ENCODE assay signal across 12 cellular contexts in genomic region chr12:857611-858010, GRCh38.
DNase-seq lines count a peak whose midpoint lies in the region; ATAC-seq and TF ChIP-seq lines count a peak whose summit lies in the region.
"Had no signal": no experiment of that assay in that cellular context is flagged by ENCODE, and none has a peak within 500 bp of the region (broad histone marks: within the 10 kb centered on the region; RNA-seq: fewer than 3 reads in every experiment).

No MANE protein-coding gene starts in this region.

- ATAC-seq in GM19467 (IDR thresholded peaks at IDR 0.05; ENCODE audit: unreplicated experiment) = no peak
- no peak for ATAC-seq in GM19397 (IDR thresholded peaks at IDR 0.05; ENCODE audit: unreplicated experiment)
- ATAC-seq: effector memory CD8-positive, alpha-beta T cell; lower lobe of right lung had no signal

- H3K27ac Mint-ChIP-seq in HFFc6 (peak overlapping the region; percentile 86), chondrocyte (ENCODE audit: unreplicated experiment) (peak overlapping the region; percentile 86), mesothelial cell of epicardium (no peak overlapping the region)

- peak; percentile 80 for DNase-seq in ACHN
- peak; percentile 77 for DNase-seq in HFFc6
- DNase-seq in chondrocyte (ENCODE audit: low spot score) = no peak
- peak; percentile 13 for DNase-seq in medulla oblongata (ENCODE audit: extremely low spot score)
- no peak for DNase-seq in activated CD4-positive, alpha-beta T cell treated with anti-CD3 and anti-CD28 coated beads, Interleukin-2, amount 50 U/mL, for 1 hour
- DNase-seq in mesothelial cell of epicardium (ENCODE audit: low spot score in 2 of 2, unreplicated experiment in 2 of 2) = no peak
- DNase-seq: activated T-cell treated with anti-CD3 and anti-CD28 coated beads, Interleukin-2, amount 50 U/mL, for 48 hours; effector memory CD8-positive, alpha-beta T cell; lower lobe of right lung; NCI-H524 treated with DMSO at 0.1 percent for 48 hours had no signal

- no peak for TF ChIP-seq CTCF in HFFc6 (IDR thresholded peaks at IDR 0.05)
- TF ChIP-seq CTCF in chondrocyte (IDR thresholded peaks at IDR 0.05) = no peak
- no peak for TF ChIP-seq CTCF in mesothelial cell of epicardium (IDR thresholded peaks at IDR 0.05; ENCODE audit: unreplicated experiment)

- H3K27me3 Mint-ChIP-seq in HFFc6 (ENCODE audit: insufficient read depth) = no peaks in the 10 kb centered on the region; the same call in 1 of the 2 replicates
- no peaks in the 10 kb centered on the region for H3K27me3 Mint-ChIP-seq in chondrocyte (ENCODE audit: low read depth)
- H3K27me3 Mint-ChIP-seq in mesothelial cell of epicardium (ENCODE audit: low read depth) = no peaks in the 10 kb centered on the region
- H3K27me3 Mint-ChIP-seq: effector memory CD8-positive, alpha-beta T cell had no signal

- H3K4me3 Mint-ChIP-seq in HFFc6 = peak overlapping the region; percentile 51
- H3K4me3 Mint-ChIP-seq in chondrocyte (ENCODE audit: unreplicated experiment) = no peak overlapping the region
- H3K4me3 Mint-ChIP-seq in mesothelial cell of epicardium = no peak overlapping the region
- H3K4me3 Mint-ChIP-seq: effector memory CD8-positive, alpha-beta T cell had no signal

- peaks cover 22% of the 10 kb centered on the region for H3K36me3 Mint-ChIP-seq in HFFc6 (ENCODE audit: low read depth)
- H3K36me3 Mint-ChIP-seq in chondrocyte (ENCODE audit: low read depth) = peaks cover 10% of the 10 kb centered on the region
- peaks cover 22% of the 10 kb centered on the region for H3K36me3 Mint-ChIP-seq in mesothelial cell of epicardium

- H3K4me1 Mint-ChIP-seq in HFFc6 (ENCODE audit: low read depth) (peaks cover 36% of the 10 kb centered on the region), chondrocyte (ENCODE audit: low read depth) (peaks cover 39% of the 10 kb centered on the region), mesothelial cell of epicardium (peaks cover 8% of the 10 kb centered on the region)

- in situ Hi-C loops in ACHN (cut with HindIII; ENCODE audit: low pct_ligation_motif_present, low pct_unique_long_range_greater_than_20kb, low sequenced_read_pairs) = no loop called here

- no peaks in the 10 kb centered on the region for H3K9me3 Mint-ChIP-seq in HFFc6
- H3K9me3 Mint-ChIP-seq in chondrocyte (ENCODE audit: low read depth) = no peaks in the 10 kb centered on the region
- no peaks in the 10 kb centered on the region for H3K9me3 Mint-ChIP-seq in mesothelial cell of epicardium
- H3K9me3 Mint-ChIP-seq: effector memory CD8-positive, alpha-beta T cell had no signal

Comparison
In these comparisons a context has a peak if more than half of its experiments do, and no peak if none do; other contexts are left out.
1. DNase-seq: peak in ACHN (single experiment), HFFc6 (single experiment) and medulla oblongata (single experiment); none in chondrocyte (single experiment), activated CD4-positive, alpha-beta T cell treated with anti-CD3 and anti-CD28 coated beads, Interleukin-2, amount 50 U/mL, for 1 hour (single experiment) and mesothelial cell of epicardium (0 of 2).